Comparison of ENCODE assay signal across 8 cellular contexts in genomic region chr14:78933948-78934524, GRCh38.
A peak's percentile ranks its signal among the peaks of the same experiment; 100 is the strongest.
DNase-seq lines count a peak whose midpoint lies in the region; ATAC-seq, FAIRE-seq and TF ChIP-seq lines count a peak whose summit lies in the region.
"Had no signal": no experiment of that assay in that cellular context is flagged by ENCODE, and none has a peak within 500 bp of the region (broad histone marks: within the 10 kb centered on the region; RNA-seq: fewer than 3 reads in every experiment).

No MANE protein-coding gene starts in this region.

- peak; percentile 52 for TF ChIP-seq CTCF in GM06990 (IDR thresholded peaks at IDR 0.05; ENCODE audit: insufficient read depth, low read length, poor library complexity, severe bottlenecking)
- TF ChIP-seq CTCF in Loucy (conservative IDR thresholded peaks at IDR 0.05; ENCODE audit: low read length) = peak; percentile 70
- peak in 2 of 3 experiments; percentile 9 to 38; a peak in 3 of 6 replicates for TF ChIP-seq CTCF in K562 (IDR thresholded peaks at IDR 0.05 in 2 of 3, conservative IDR thresholded peaks at IDR 0.05 in 1 of 3; ENCODE audit: insufficient read depth in 2 of 3, low read depth in 1 of 3, low read length in 3 of 3)
- TF ChIP-seq CTCF in lower leg skin (IDR thresholded peaks at IDR 0.05) = no peak

- no peaks in the 10 kb centered on the region for H3K9me1 ChIP-seq in K562 (ENCODE audit: control insufficient read depth, insufficient read depth, low read length)

- H3K4me3 ChIP-seq in GM06990 (replicated peaks; ENCODE audit: low read depth, low read length) = no peak overlapping the region
- no peak overlapping the region for H3K4me3 ChIP-seq in Loucy (ENCODE audit: low read length, poor library complexity, severe bottlenecking)
- no peak overlapping the region for H3K4me3 ChIP-seq in K562
- no peak overlapping the region for H3K4me3 ChIP-seq in lower leg skin (ENCODE audit: low read depth, poor library complexity, severe bottlenecking)
- H3K4me3 ChIP-seq in aorta (ENCODE audit: low read length in 2 of 2) = no peak overlapping the region

- H3K36me3 ChIP-seq in GM06990 (ENCODE audit: control insufficient read depth, insufficient read depth, low read length) (no peaks in the 10 kb centered on the region), Loucy (ENCODE audit: insufficient read depth, low read length) (no peaks in the 10 kb centered on the region), K562 (ENCODE audit: control insufficient read depth, insufficient read depth, low read length) (no peaks in the 10 kb centered on the region), aorta (ENCODE audit: control insufficient read depth in 1 of 2, insufficient read depth in 2 of 2, low read length in 1 of 2) (no peaks in the 10 kb centered on the region)

- WGBS in K562 (ENCODE audit: insufficient coverage, low coverage, missing lambda C conversion rate) = 4% methylated on average over 2 of the region's 4 CpGs
- WGBS in lower leg skin, 2 donors = 19 to 28% methylated on average over 4 of the region's 4 CpGs
- WGBS in aorta, 2 donors = 22 to 26% methylated on average over 4 of the region's 4 CpGs

- no peaks in the 10 kb centered on the region for H4K20me1 ChIP-seq in Loucy (ENCODE audit: insufficient read depth, low read length, poor library complexity, severe bottlenecking)
- H4K20me1 ChIP-seq in K562 (replicated peaks; ENCODE audit: control insufficient read depth, insufficient read depth, low read length) = no peaks in the 10 kb centered on the region

- no peaks in the 10 kb centered on the region for H3F3A ChIP-seq in Loucy (ENCODE audit: low read depth)

- H3K36me3 Mint-ChIP-seq in activated naive CD8-positive, alpha-beta T cell treated with anti-CD3 and anti-CD28 coated beads for 36 hours = no peaks in the 10 kb centered on the region

- in situ Hi-C loops in K562 (cut with MboI) = no loop called here

- FAIRE-seq in K562 (lab: Jason Lieb, UNC) = no peak

- CTCF ChIA-PET in K562 (lab: Yijun Ruan, JAX; ENCODE audit: low intra/inter-chr PET ratio) = interaction anchor here (0.6 kb wide), 1 partner anchor 947 kb away, joined by 6 read pairs; no protein-coding TSS in a partner anchor

- H3K4me1 Mint-ChIP-seq in activated naive CD8-positive, alpha-beta T cell treated with anti-CD3 and anti-CD28 coated beads for 36 hours = no peaks in the 10 kb centered on the region

- intact Hi-C loops in K562 (cut with micrococcal nuclease) = no loop called here
- intact Hi-C loops in lower leg skin (cut with DNase I; ENCODE audit: low total_unique reads) = no loop called here
- intact Hi-C loops in aorta (cut with DNase I) = loop anchor here in 1 of 2 donors (10.0 kb wide), 1 partner anchor 1921 kb away; no protein-coding TSS in a partner anchor

- H3K9me3 ChIP-seq in Loucy (ENCODE audit: insufficient read depth, low read depth, low read length) (no peaks in the 10 kb centered on the region), K562 (replicated peaks; ENCODE audit: control insufficient read depth, insufficient read depth, low read depth, low read length) (no peaks in the 10 kb centered on the region), aorta (ENCODE audit: control insufficient read depth, low read length) (peaks cover 1% of the 10 kb centered on the region)

- no peak for TF ChIP-seq EP300 in K562 (IDR thresholded peaks at IDR 0.05; ENCODE audit: low read length)

- H3K4me1 ChIP-seq in Loucy (ENCODE audit: insufficient read depth, low read length, poor library complexity, severe bottlenecking) (no peaks in the 10 kb centered on the region), K562 (replicated peaks in 1 of 2; ENCODE audit: control insufficient read depth in 2 of 2, insufficient read depth in 2 of 2, low read length in 2 of 2) (no peaks in the 10 kb centered on the region), aorta (ENCODE audit: control insufficient read depth in 1 of 2, insufficient read depth in 2 of 2, low read length in 2 of 2) (no peaks in the 10 kb centered on the region)

- no peaks in the 10 kb centered on the region for H3K79me2 ChIP-seq in Loucy (ENCODE audit: insufficient read depth, low read length)
- no peaks in the 10 kb centered on the region for H3K79me2 ChIP-seq in K562 (ENCODE audit: control insufficient read depth, insufficient read depth, low read length)

- no TSS peak for BruUV-seq in K562 (replicated peaks; lab: Mats Ljungman, UMichigan)

- H3K27ac Mint-ChIP-seq in activated naive CD8-positive, alpha-beta T cell treated with anti-CD3 and anti-CD28 coated beads for 36 hours = no peak overlapping the region
- H3K27ac Mint-ChIP-seq: T-helper 1 cell treated with Interleukin-12 subunit alpha and Interleukin-12 subunit beta and Interleukin-4 antibody, amounts not matched to agents 30 μg/mL and 1 μg/mL, for 36 hours had no signal

- H3K9ac ChIP-seq in Loucy (ENCODE audit: low read depth, low read length, poor library complexity, severe bottlenecking) (no peak overlapping the region), K562 (ENCODE audit: insufficient read depth in 1 of 2, low read depth in 2 of 2, low read length in 2 of 2) (no peak overlapping the region)

- ATAC-seq in K562 (no peak), aorta (ENCODE audit: low FRiP score) (no peak)

- H2AFZ ChIP-seq in Loucy (ENCODE audit: low read length) = no peak overlapping the region
- H2AFZ ChIP-seq in K562 (ENCODE audit: low read depth, low read length) = no peak overlapping the region

- DNase-seq in GM06990 (ENCODE audit: extremely low read depth, insufficient read length) = no peak
- peak; percentile 6 to 13 (median 8) for DNase-seq in K562 (ENCODE audit: extremely low read depth in 1 of 4, low spot score in 3 of 4)
- peak; percentile 17 for DNase-seq in midbrain (lab: John Stamatoyannopoulos, UW)
- no peak for DNase-seq in activated naive CD8-positive, alpha-beta T cell treated with anti-CD3 and anti-CD28 coated beads for 36 hours
- no peak for DNase-seq in lower leg skin (ENCODE audit: low spot score in 2 of 2)
- DNase-seq in aorta = no peak

- POLR2A ChIA-PET in K562 (lab: Yijun Ruan, JAX) = interaction anchor here (0.6 kb wide), 1 partner anchor 182 kb away, joined by 3 read pairs; no protein-coding TSS in a partner anchor

- peaks cover 5% of the 10 kb centered on the region for H3K9me3 Mint-ChIP-seq in activated naive CD8-positive, alpha-beta T cell treated with anti-CD3 and anti-CD28 coated beads for 36 hours

- no peak for TF ChIP-seq POLR2A in K562 (conservative IDR thresholded peaks at IDR 0.05)
- no peak for TF ChIP-seq POLR2A in lower leg skin (IDR thresholded peaks at IDR 0.05)

- H3K4me2 ChIP-seq in Loucy (ENCODE audit: low read depth, low read length, poor library complexity, severe bottlenecking) (no peak overlapping the region), K562 (ENCODE audit: insufficient read depth, low read length) (no peak overlapping the region)

- no peak for TF ChIP-seq RAD21 in K562 (CRISPR knock-in tag; conservative IDR thresholded peaks at IDR 0.05 in 1 of 2, IDR thresholded peaks at IDR 0.05 in 1 of 2)

- no peaks in the 10 kb centered on the region for H3K9me2 ChIP-seq in Loucy (replicated peaks; ENCODE audit: low read depth, low read length)

- no peak overlapping the region for H3K4me3 Mint-ChIP-seq in activated naive CD8-positive, alpha-beta T cell treated with anti-CD3 and anti-CD28 coated beads for 36 hours
- H3K4me3 Mint-ChIP-seq: T-helper 1 cell treated with Interleukin-12 subunit alpha and Interleukin-12 subunit beta and Interleukin-4 antibody, amounts not matched to agents 30 μg/mL and 1 μg/mL, for 36 hours had no signal

- peaks cover 11% of the 10 kb centered on the region for H3K27me3 Mint-ChIP-seq in activated naive CD8-positive, alpha-beta T cell treated with anti-CD3 and anti-CD28 coated beads for 36 hours

- no peaks in the 10 kb centered on the region for H3K27me3 ChIP-seq in GM06990 (replicated peaks; ENCODE audit: control insufficient read depth, insufficient read depth, low read length)
- no peaks in the 10 kb centered on the region for H3K27me3 ChIP-seq in Loucy (ENCODE audit: insufficient read depth, low read length, poor library complexity, severe bottlenecking)
- no peaks in the 10 kb centered on the region for H3K27me3 ChIP-seq in K562 (ENCODE audit: control insufficient read depth in 2 of 2, insufficient read depth in 2 of 2, low read length in 2 of 2)
- peaks cover 0 to 1% of the 10 kb centered on the region in 2 donors for H3K27me3 ChIP-seq in aorta (ENCODE audit: control insufficient read depth in 1 of 2, insufficient read depth in 2 of 2, low read length in 1 of 2)

- H3K27ac ChIP-seq in K562 (ENCODE audit: extremely low read depth, low read depth, low read length) (no peak overlapping the region), aorta (ENCODE audit: low read depth in 1 of 2, low read length in 2 of 2) (no peak overlapping the region)

TF ChIP-seq in K562, 482 proteins besides CTCF, POLR2A, EP300 and RAD21:
- TF ChIP-seq ZNF384 (IDR thresholded peaks at IDR 0.05; ENCODE audit: low read depth, low read length) (peak; percentile 92), BCL6 (CRISPR knock-in tag; IDR thresholded peaks at IDR 0.05) (no peak), TFE3 (CRISPR knock-in tag; IDR thresholded peaks at IDR 0.05) (no peak), CBFB (CRISPR knock-in tag; IDR thresholded peaks at IDR 0.05) (no peak)

Comparison
In these comparisons a context has a peak if more than half of its experiments do, and no peak if none do; other contexts are left out.
1. DNase-seq: peak in K562 (4 of 4) and midbrain (single experiment); none in GM06990 (single experiment), activated naive CD8-positive, alpha-beta T cell treated with anti-CD3 and anti-CD28 coated beads for 36 hours (single experiment), lower leg skin (0 of 2) and aorta (0 of 2).
2. CTCF ChIP-seq: peak in GM06990 (single experiment), Loucy (single experiment) and K562 (2 of 3); none in lower leg skin (0 of 3).